Comparison of ENCODE assay signal across 12 cellular contexts in genomic region chr14:100428727-100429126, GRCh38.
DNase-seq lines count a peak whose midpoint lies in the region; TF ChIP-seq lines count a peak whose summit lies in the region.
"Had no signal": no experiment of that assay in that cellular context is flagged by ENCODE, and none has a peak within 500 bp of the region (broad histone marks: within the 10 kb centered on the region; RNA-seq: fewer than 3 reads in every experiment).

No MANE protein-coding gene starts in this region.

- peak; percentile 43 for DNase-seq in activated effector memory CD4-positive, alpha-beta T cell treated with anti-CD3 and anti-CD28 coated beads, Interleukin-2, amount 50 U/mL, for 16 hours
- DNase-seq in activated effector memory CD4-positive, alpha-beta T cell treated with Interleukin-2 at 50 U/mL for 16 hours, result no peak
- peak; percentile 21 for DNase-seq in NB4 (ENCODE audit: low read depth)
- DNase-seq in choroid plexus epithelial cell (ENCODE audit: low read depth), result peak; percentile 54
- peak; percentile 56 for DNase-seq in skeletal muscle cell (ENCODE audit: low read depth)
- no peak for DNase-seq in NCI-H2227 treated with DMSO at 0.1 percent for 48 hours (lab: John Stamatoyannopoulos, UW)
- no peak for DNase-seq in dedifferentiated amniotic fluid mesenchymal stem cell (ENCODE audit: extremely low spot score)
- DNase-seq in pons (ENCODE audit: low spot score), result no peak
- DNase-seq: left ventricle myocardium superior, NCI-H2107, PC-9 had no signal

- TF ChIP-seq POLR2A in NB4 (IDR thresholded peaks at IDR 0.05; ENCODE audit: extremely low read depth, insufficient read length), result no peak

- no peak overlapping the region for H3K4me3 ChIP-seq in NB4 (ENCODE audit: low read depth, low read length)
- no peak overlapping the region for H3K4me3 ChIP-seq in choroid plexus epithelial cell (ENCODE audit: low read depth, low read length)
- no peak overlapping the region for H3K4me3 ChIP-seq in skeletal muscle cell (ENCODE audit: low read depth, low read length)
- H3K4me3 ChIP-seq: PC-9, upper lobe of left lung had no signal

- TF ChIP-seq CTCF in NB4 (IDR thresholded peaks at IDR 0.05; ENCODE audit: low read depth, low read length) (no peak), choroid plexus epithelial cell (conservative IDR thresholded peaks at IDR 0.05; ENCODE audit: low read depth, low read length) (no peak)

Comparison
In these comparisons a context has a peak if more than half of its experiments do, and no peak if none do; other contexts are left out.
1. DNase-seq: peak in activated effector memory CD4-positive, alpha-beta T cell treated with anti-CD3 and anti-CD28 coated beads, Interleukin-2, amount 50 U/mL, for 16 hours (single experiment), NB4 (single experiment), choroid plexus epithelial cell (single experiment) and skeletal muscle cell (single experiment); none in activated effector memory CD4-positive, alpha-beta T cell treated with Interleukin-2 at 50 U/mL for 16 hours (single experiment), NCI-H2227 treated with DMSO at 0.1 percent for 48 hours (single experiment), dedifferentiated amniotic fluid mesenchymal stem cell (single experiment) and pons (single experiment).